8 cellular contexts compared by ENCODE assay signal in the genomic region with DNA sequence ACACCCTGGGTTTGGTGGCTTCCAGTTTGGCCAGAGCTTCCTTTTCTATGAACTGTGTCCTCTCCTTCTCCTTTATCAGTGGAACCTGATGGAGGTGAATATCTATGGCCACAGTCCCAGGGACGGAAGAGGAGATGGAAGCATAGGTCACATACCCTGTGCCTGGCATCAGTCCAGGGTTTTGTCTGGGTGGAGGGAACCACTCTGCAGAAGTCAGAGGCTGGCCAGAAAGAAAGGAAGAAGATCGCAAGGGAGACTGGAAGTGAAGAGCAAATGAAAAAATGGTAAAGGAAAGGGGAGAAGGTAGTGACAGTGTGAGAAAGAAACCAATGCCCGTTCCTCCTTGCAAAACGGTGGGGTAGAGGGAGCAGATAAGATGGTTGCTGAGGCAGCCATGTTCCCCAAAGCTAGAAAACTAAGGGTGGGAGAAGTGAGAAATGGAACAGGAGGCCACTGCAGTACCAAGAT.
"Had no signal": no experiment of that assay in that cellular context is flagged by ENCODE, and none has a peak within 500 bp of the region (broad histone marks: within the 10 kb centered on the region; RNA-seq: fewer than 3 reads in every experiment).

No MANE protein-coding gene starts in this region.

- H3K9me3 Mint-ChIP-seq: GM23338, IgD-negative memory B cell had no signal

- H3K4me3 ChIP-seq: GM23338 had no signal

- H3K4me3 Mint-ChIP-seq: GM23338, H9, IgD-negative memory B cell had no signal

- H3K27ac Mint-ChIP-seq: GM23338, IgD-negative memory B cell had no signal

- H3K4me1 Mint-ChIP-seq: IgD-negative memory B cell had no signal

- ATAC-seq: GM23338, HepG2 had no signal

- FAIRE-seq: H1, H54, HepG2 had no signal

- DNase-seq: H9, HCEC 1CT, KG1 had no signal

- H3K36me3 Mint-ChIP-seq: IgD-negative memory B cell had no signal
